Comparison of ENCODE assay signal across 25 cellular contexts in genomic region chr16:12283596-12283995, GRCh38.
"Had no signal": no experiment of that assay in that cellular context is flagged by ENCODE, and none has a peak within 500 bp of the region (broad histone marks: within the 10 kb centered on the region; RNA-seq: fewer than 3 reads in every experiment).

No MANE protein-coding gene starts in this region.

- H3K4me2 ChIP-seq: hepatocyte had no signal

- H3K79me2 ChIP-seq: hepatocyte had no signal

- H3K4me3 ChIP-seq: heart right ventricle, hepatocyte, left ventricle myocardium inferior, lung, mucosa of descending colon, ovary, right atrium auricular region, skin epidermis, stomach, testis, tibial artery, upper lobe of right lung had no signal

- H3K4me1 Mint-ChIP-seq: nephron; neural crest cell; stimulated activated effector memory CD8-positive, alpha-beta T cell treated with anti-CD3 and anti-CD28 coated beads, Interleukin-12 subunit alpha, Interleukin-12 subunit beta, amount 100 ng/mL, for 72 hours had no signal

- ATAC-seq: mucosa of descending colon; naive thymus-derived CD8-positive, alpha-beta T cell; sciatic nerve; upper lobe of right lung had no signal

- H3K27me3 ChIP-seq: heart right ventricle, hepatocyte, neutrophil, ovary, right atrium auricular region, stomach, testis, tibial artery, upper lobe of right lung had no signal

- H3K9me3 Mint-ChIP-seq: naive thymus-derived CD8-positive, alpha-beta T cell; nephron; neural crest cell; stimulated activated effector memory CD8-positive, alpha-beta T cell treated with anti-CD3 and anti-CD28 coated beads, Interleukin-12 subunit alpha, Interleukin-12 subunit beta, amount 100 ng/mL, for 72 hours had no signal

- DNase-seq: heart right ventricle; islet precursor cell; left ventricle myocardium inferior; midbrain; mucosa of descending colon; naive thymus-derived CD8-positive, alpha-beta T cell; occipital lobe; ovary; stimulated activated CD4-positive, alpha-beta T cell treated with anti-CD3 and anti-CD28 coated beads, Interleukin-4, amount 100 ng/mL, for 24 hours; stimulated activated naive CD4-positive, alpha-beta T cell treated with Interleukin-2 at 50 U/mL for 16 hours; stomach; testis; tibial artery; trophoblast cell; upper lobe of right lung had no signal

- H3K4me3 Mint-ChIP-seq: naive thymus-derived CD8-positive, alpha-beta T cell; nephron; neural crest cell; stimulated activated effector memory CD8-positive, alpha-beta T cell treated with anti-CD3 and anti-CD28 coated beads, Interleukin-12 subunit alpha, Interleukin-12 subunit beta, amount 100 ng/mL, for 72 hours had no signal

- H3K27ac Mint-ChIP-seq: nephron; progenitor cell of endocrine pancreas; stimulated activated effector memory CD8-positive, alpha-beta T cell treated with anti-CD3 and anti-CD28 coated beads, Interleukin-12 subunit alpha, Interleukin-12 subunit beta, amount 100 ng/mL, for 72 hours had no signal

- H3K9me3 ChIP-seq: heart right ventricle, left ventricle myocardium inferior, mucosa of descending colon, neutrophil, ovary, right atrium auricular region, stomach, testis, tibial artery, upper lobe of right lung had no signal

- H3K4me1 ChIP-seq: right atrium auricular region, testis, tibial artery, upper lobe of right lung had no signal

- H2AFZ ChIP-seq: hepatocyte had no signal

- H3K36me3 ChIP-seq: neutrophil, ovary, right atrium auricular region, tibial artery had no signal

- H3K27me3 Mint-ChIP-seq: naive thymus-derived CD8-positive, alpha-beta T cell; progenitor cell of endocrine pancreas had no signal

- H3K27ac ChIP-seq: heart right ventricle, hepatocyte, left ventricle myocardium inferior, neutrophil, ovary, right atrium auricular region, skin epidermis, stomach, testis, tibial artery, upper lobe of right lung had no signal
